In the genomic region with DNA sequence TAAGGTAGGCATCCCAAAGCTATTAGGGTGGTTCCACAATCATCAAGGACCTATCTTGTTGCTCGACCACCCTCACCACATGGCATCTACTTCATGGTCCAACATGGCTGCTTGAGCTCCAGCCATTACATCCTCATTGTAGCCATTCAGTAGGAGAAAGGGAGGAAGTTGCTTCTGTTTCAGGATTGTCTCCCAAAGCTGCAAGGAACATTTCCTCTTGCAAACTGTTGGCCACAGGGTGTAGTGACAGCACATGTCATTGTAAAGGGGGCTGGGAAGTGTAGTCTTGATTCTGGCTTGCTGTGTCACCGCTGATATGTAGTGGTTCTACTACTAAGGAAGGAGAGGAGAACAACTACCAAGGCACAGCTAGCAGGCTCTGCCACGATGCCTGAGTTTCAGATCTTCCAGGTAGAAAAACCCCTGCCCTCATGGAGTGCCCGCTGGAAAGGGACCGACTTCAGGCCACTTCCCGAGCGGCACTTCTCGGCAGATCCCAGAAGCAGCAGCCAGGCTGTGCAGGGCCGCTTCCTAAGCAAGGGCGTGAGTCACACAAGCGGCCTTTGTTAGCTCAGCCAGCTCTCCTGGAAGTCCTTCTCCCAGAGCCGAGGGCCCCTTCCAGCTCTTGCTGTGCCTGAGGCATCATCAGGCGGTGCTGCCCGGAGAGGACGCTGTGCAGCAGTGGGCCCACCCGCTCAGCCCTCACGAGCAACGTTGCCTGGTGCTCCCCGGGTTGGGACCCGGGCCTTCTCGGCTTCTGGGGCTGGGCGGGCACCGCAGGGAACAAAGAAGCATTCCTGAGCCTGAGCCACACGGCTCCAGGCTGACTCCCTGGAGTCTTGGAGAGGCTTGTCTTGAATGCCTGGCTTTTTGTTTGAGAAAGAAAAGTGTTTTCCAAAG, we compare ENCODE assay signal across 9 cellular contexts. TPM values are rescaled to one million over a fixed set of nuclear protein-coding genes. Genes with fewer than 3 reads are reported as not detected.
DNase-seq lines count a peak whose midpoint lies in the region; ATAC-seq, FAIRE-seq and TF ChIP-seq lines count a peak whose summit lies in the region.
"Had no signal": no experiment of that assay in that cellular context is flagged by ENCODE, and none has a peak within 500 bp of the region (broad histone marks: within the 10 kb centered on the region; RNA-seq: fewer than 3 reads in every experiment).

No MANE protein-coding gene starts in this region.

- H3K27ac ChIP-seq in AG04450 (ENCODE audit: low read depth, low read length) (peak overlapping the region; percentile 65), PC-9 (no peak overlapping the region)
- H3K27ac ChIP-seq: ovary had no signal

- H3F3A ChIP-seq in PC-9 (ENCODE audit: insufficient read depth, low read depth) = no peaks in the 10 kb centered on the region

- H3K36me3 Mint-ChIP-seq in CD14-positive monocyte = no peaks in the 10 kb centered on the region

- peak overlapping the region; percentile 58; the same call in 1 of the 2 replicates for H2AFZ ChIP-seq in PC-9

- H3K4me3 Mint-ChIP-seq in CD14-positive monocyte = no peak overlapping the region

- CTCF ChIA-PET in AG04450 (lab: Charles Lee) = interaction anchor here (1.1 to 2.0 kb wide), 2 partner anchors 27 to 46 kb away, joined by 3 to 8 read pairs; no protein-coding TSS in a partner anchor
- CTCF ChIA-PET in PC-9 (lab: Charles Lee) = interaction anchor here (0.6 kb wide), 1 partner anchor 45 kb away, joined by 3 read pairs; no protein-coding TSS in a partner anchor

- POLR2A ChIA-PET in AG04450 (lab: Yijun Ruan, JAX) = interaction anchor here (0.7 kb wide), 1 partner anchor 91 kb away, joined by 3 read pairs; no protein-coding TSS in a partner anchor
- POLR2A ChIA-PET in PC-9 (lab: Charles Lee; ENCODE audit: unreplicated experiment) = no interaction called here

- H3K4me2 ChIP-seq in PC-9 = peak overlapping the region; percentile 54

- H3K27me3 Mint-ChIP-seq in CD14-positive monocyte (ENCODE audit: low read depth in 3 of 3) = peaks cover 2 to 6% (median 5%) of the 10 kb centered on the region in 3 donors

- FAIRE-seq in D721Med (lab: Jason Lieb, UNC) = no peak

- H3K79me2 ChIP-seq in PC-9 (ENCODE audit: low read depth) = no peaks in the 10 kb centered on the region

- H3K27me3 ChIP-seq in AG04450 (ENCODE audit: control insufficient read depth, insufficient read depth, low read length) (no peaks in the 10 kb centered on the region), PC-9 (ENCODE audit: insufficient read depth, low read depth) (no peaks in the 10 kb centered on the region)
- H3K27me3 ChIP-seq: ovary had no signal

- BruUV-seq in PC-9 (replicated peaks; lab: Mats Ljungman, UMichigan) = no TSS peak

- no peaks in the 10 kb centered on the region for H3K4me1 ChIP-seq in PC-9 (replicated peaks; ENCODE audit: insufficient read depth)

- H3K9me3 ChIP-seq in AG04450 (ENCODE audit: control insufficient read depth, insufficient read depth, low read length) = peaks cover 6% of the 10 kb centered on the region; the same call in 1 of the 2 replicates
- no peaks in the 10 kb centered on the region for H3K9me3 ChIP-seq in PC-9 (ENCODE audit: insufficient read depth, low read depth)
- H3K9me3 ChIP-seq: ovary had no signal

- H4K20me1 ChIP-seq in PC-9 (ENCODE audit: insufficient read depth) = no peaks in the 10 kb centered on the region

- no peak for ATAC-seq in HG03342 (IDR thresholded peaks at IDR 0.05; ENCODE audit: unreplicated experiment)

- no peak for DNase-seq in AG04450 (ENCODE audit: low read depth, low spot score)
- peak; percentile 73 to 74 for DNase-seq in PC-9
- peak; percentile 84 for DNase-seq in fibroblast of gingiva (ENCODE audit: low read depth)
- DNase-seq in middle frontal gyrus (ENCODE audit: extremely low spot score, low spot score) = peak; percentile 33
- no peak for DNase-seq in CD14-positive monocyte (ENCODE audit: low spot score)
- DNase-seq in D721Med (ENCODE audit: insufficient read length, low spot score) = no peak
- no peak for DNase-seq in NCI-H1417 treated with DMSO at 0.1 percent for 48 hours (lab: John Stamatoyannopoulos, UW)

- H3K9me2 ChIP-seq in PC-9 (ENCODE audit: insufficient read depth) = no peaks in the 10 kb centered on the region

- no peak overlapping the region for H3K27ac Mint-ChIP-seq in CD14-positive monocyte

- H3K9me3 Mint-ChIP-seq in CD14-positive monocyte = peaks cover 0 to 5% (median 0%) of the 10 kb centered on the region in 7 donors

- no peaks in the 10 kb centered on the region for H3K36me3 ChIP-seq in PC-9 (ENCODE audit: low read depth)
- H3K36me3 ChIP-seq: ovary had no signal

- intact Hi-C loops in PC-9 (cut with micrococcal nuclease; ENCODE audit: unreplicated experiment) (loop anchor here (2.0 kb wide), 2 partner anchors 28 to 44 kb away; no protein-coding TSS in a partner anchor), CD14-positive monocyte (cut with micrococcal nuclease) (no loop called here)

- H3K4me3 ChIP-seq in AG04450 (ENCODE audit: low read depth, low read length) (no peak overlapping the region), PC-9 (peak overlapping the region; percentile 7; the same call in 1 of the 2 replicates)
- H3K4me3 ChIP-seq: ovary had no signal

- no peaks in the 10 kb centered on the region for H3K4me1 Mint-ChIP-seq in CD14-positive monocyte

- TF ChIP-seq CTCF in AG04450 (IDR thresholded peaks at IDR 0.05; ENCODE audit: low read depth, low read length) = no peak; the same call in 1 of the 2 replicates
- no peak for TF ChIP-seq CTCF in PC-9 (conservative IDR thresholded peaks at IDR 0.05)
- TF ChIP-seq CTCF in CD14-positive monocyte (IDR thresholded peaks at IDR 0.05) = no peak
- TF ChIP-seq CTCF in D721Med (IDR thresholded peaks at IDR 0.05; ENCODE audit: insufficient read depth, missing control alignments) = no peak

RNA-seq across cellular contexts. Expression of a gene that starts 58.2 kb away (rescaled TPM):
- polyA plus RNA-seq in AG04450 (2011; rRNA removed) (22.4 and 34.1 TPM in 2 replicates), CD14-positive monocyte (1 to 10 TPM; 2.9 to 4.0 TPM)
- 31.3 and 39.9 TPM in 2 replicates for polyA minus RNA-seq in AG04450 (2011; rRNA and poly(A)+ RNA removed)
- 20.2 and 26.2 TPM in 2 replicates for total RNA-seq in PC-9 (2021)

Comparison
In these comparisons a context has a peak if more than half of its experiments do, and no peak if none do; other contexts are left out.
1. DNase-seq: peak in PC-9 (2 of 2), fibroblast of gingiva (single experiment) and middle frontal gyrus (single experiment); none in AG04450 (single experiment), CD14-positive monocyte (single experiment), D721Med (single experiment) and NCI-H1417 treated with DMSO at 0.1 percent for 48 hours (single experiment).